ENCODE assay signal across 18 cellular contexts in the genomic region with DNA sequence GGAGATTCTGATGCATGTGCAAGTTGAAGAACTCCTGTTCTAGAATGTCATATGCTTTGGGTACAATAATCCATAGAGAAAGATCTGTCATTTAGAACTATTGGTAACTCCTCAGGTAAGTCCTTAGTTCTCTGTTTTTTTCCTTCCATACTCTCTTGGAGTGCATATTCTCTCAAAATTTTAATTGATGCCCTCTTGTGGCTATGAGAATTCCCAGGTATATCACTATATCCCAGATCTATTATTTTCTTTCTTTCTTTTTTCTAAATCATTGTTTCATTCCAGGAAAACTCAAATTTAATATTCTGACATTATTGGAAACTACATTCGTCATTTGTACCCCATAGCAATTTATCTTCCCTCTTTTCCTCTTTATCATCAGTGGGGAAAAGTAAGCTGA.
"Had no signal": no experiment of that assay in that cellular context is flagged by ENCODE, and none has a peak within 500 bp of the region (broad histone marks: within the 10 kb centered on the region; RNA-seq: fewer than 3 reads in every experiment).

No MANE protein-coding gene starts in this region.

- H3K36me3 ChIP-seq: ascending aorta, cardiac muscle cell, pancreas, WERI-Rb-1 had no signal

- H3K4me3 ChIP-seq: ascending aorta, cardiac muscle cell, dorsolateral prefrontal cortex, mucosa of descending colon, pancreas had no signal

- FAIRE-seq: kidney, pancreas had no signal

- H3K27me3 ChIP-seq: ascending aorta, cardiac muscle cell, pancreas had no signal

- DNase-seq: activated CD4-positive, alpha-beta memory T cell treated with anti-CD3 and anti-CD28 coated beads, Interleukin-2, amount 10 ng/mL, durations not matched to agents 7 days and 5 days; activated CD4-positive, alpha-beta T cell treated with anti-CD3 and anti-CD28 coated beads for 4 hours; activated naive CD4-positive, alpha-beta T cell treated with anti-CD3 and anti-CD28 coated beads, Interleukin-2, amount 10 ng/mL, durations not matched to agents 7 days and 5 days; activated T-cell treated with anti-CD3 and anti-CD28 coated beads, Interleukin-2, amount 50 U/mL, for 24 hours; dorsolateral prefrontal cortex; hypothalamus; kidney; left ventricle myocardium superior; mucosa of descending colon; naive thymus-derived CD4-positive, alpha-beta T cell; pancreas; stimulated activated CD4-positive, alpha-beta T cell treated with anti-CD3 and anti-CD28 coated beads, Interleukin-12 subunit alpha, Interleukin-12 subunit beta, amount 100 ng/mL, for 4 hours; stimulated activated CD4-positive, alpha-beta T cell treated with anti-CD3 and anti-CD28 coated beads, Interleukin-2, amount 100 ng/mL, for 24 hours; WERI-Rb-1 had no signal

- H3K4me1 Mint-ChIP-seq: activated CD4-positive, alpha-beta memory T cell treated with anti-CD3 and anti-CD28 coated beads, Interleukin-2, amount 10 ng/mL, durations not matched to agents 7 days and 5 days; activated naive CD4-positive, alpha-beta T cell treated with anti-CD3 and anti-CD28 coated beads, Interleukin-2, amount 10 ng/mL, durations not matched to agents 7 days and 5 days; memory B cell; naive thymus-derived CD4-positive, alpha-beta T cell; stimulated activated effector memory CD8-positive, alpha-beta T cell treated with anti-CD3 and anti-CD28 coated beads, Interleukin-12 subunit alpha, Interleukin-12 subunit beta, amount 100 ng/mL, for 72 hours had no signal

- H3K36me3 Mint-ChIP-seq: activated naive CD4-positive, alpha-beta T cell treated with anti-CD3 and anti-CD28 coated beads, Interleukin-2, amount 10 ng/mL, durations not matched to agents 7 days and 5 days; memory B cell; naive thymus-derived CD4-positive, alpha-beta T cell; stimulated activated effector memory CD8-positive, alpha-beta T cell treated with anti-CD3 and anti-CD28 coated beads, Interleukin-12 subunit alpha, Interleukin-12 subunit beta, amount 100 ng/mL, for 72 hours had no signal

- H3K9me3 Mint-ChIP-seq: activated CD4-positive, alpha-beta memory T cell treated with anti-CD3 and anti-CD28 coated beads, Interleukin-2, amount 10 ng/mL, durations not matched to agents 7 days and 5 days; activated naive CD4-positive, alpha-beta T cell treated with anti-CD3 and anti-CD28 coated beads, Interleukin-2, amount 10 ng/mL, durations not matched to agents 7 days and 5 days; activated T-cell treated with anti-CD3 and anti-CD28 coated beads, Interleukin-2, amount 50 U/mL, for 24 hours; memory B cell; naive thymus-derived CD4-positive, alpha-beta T cell; stimulated activated effector memory CD8-positive, alpha-beta T cell treated with anti-CD3 and anti-CD28 coated beads, Interleukin-12 subunit alpha, Interleukin-12 subunit beta, amount 100 ng/mL, for 72 hours had no signal

- H3K27ac Mint-ChIP-seq: activated CD4-positive, alpha-beta memory T cell treated with anti-CD3 and anti-CD28 coated beads, Interleukin-2, amount 10 ng/mL, durations not matched to agents 7 days and 5 days; activated naive CD4-positive, alpha-beta T cell treated with anti-CD3 and anti-CD28 coated beads, Interleukin-2, amount 10 ng/mL, durations not matched to agents 7 days and 5 days; activated T-cell treated with anti-CD3 and anti-CD28 coated beads, Interleukin-2, amount 50 U/mL, for 24 hours; memory B cell; naive thymus-derived CD4-positive, alpha-beta T cell; stimulated activated effector memory CD8-positive, alpha-beta T cell treated with anti-CD3 and anti-CD28 coated beads, Interleukin-12 subunit alpha, Interleukin-12 subunit beta, amount 100 ng/mL, for 72 hours had no signal

- H3K27me3 Mint-ChIP-seq: activated CD4-positive, alpha-beta memory T cell treated with anti-CD3 and anti-CD28 coated beads, Interleukin-2, amount 10 ng/mL, durations not matched to agents 7 days and 5 days; activated naive CD4-positive, alpha-beta T cell treated with anti-CD3 and anti-CD28 coated beads, Interleukin-2, amount 10 ng/mL, durations not matched to agents 7 days and 5 days; activated T-cell treated with anti-CD3 and anti-CD28 coated beads, Interleukin-2, amount 50 U/mL, for 24 hours had no signal

- H3K4me3 Mint-ChIP-seq: activated CD4-positive, alpha-beta memory T cell treated with anti-CD3 and anti-CD28 coated beads, Interleukin-2, amount 10 ng/mL, durations not matched to agents 7 days and 5 days; activated naive CD4-positive, alpha-beta T cell treated with anti-CD3 and anti-CD28 coated beads, Interleukin-2, amount 10 ng/mL, durations not matched to agents 7 days and 5 days; activated T-cell treated with anti-CD3 and anti-CD28 coated beads, Interleukin-2, amount 50 U/mL, for 24 hours; memory B cell; naive thymus-derived CD4-positive, alpha-beta T cell; stimulated activated effector memory CD8-positive, alpha-beta T cell treated with anti-CD3 and anti-CD28 coated beads, Interleukin-12 subunit alpha, Interleukin-12 subunit beta, amount 100 ng/mL, for 72 hours had no signal
